Comparison of ENCODE assay signal across 11 cellular contexts in the genomic region with DNA sequence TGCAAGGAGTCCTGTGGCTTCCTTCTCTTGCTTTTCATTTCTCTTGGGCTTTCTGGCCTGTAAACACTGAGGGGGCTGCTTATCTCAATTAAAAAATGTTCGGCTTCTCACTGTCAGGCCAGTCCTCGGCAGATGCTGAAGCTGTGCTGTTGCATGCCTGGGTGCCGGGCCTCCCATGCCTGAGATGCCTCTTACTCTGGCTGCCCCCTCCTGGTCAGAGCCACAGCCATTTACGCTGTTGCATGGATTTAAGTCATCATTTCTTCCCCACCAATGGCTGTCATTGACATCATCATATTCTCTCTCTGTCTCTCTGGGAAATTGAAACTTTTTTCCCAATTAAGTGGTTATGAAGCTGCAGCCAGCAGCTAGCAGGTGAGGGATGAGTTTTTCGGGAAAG. TPM values are rescaled to one million over a fixed set of nuclear protein-coding genes. Genes with fewer than 3 reads are reported as not detected.
A peak's percentile ranks its signal among the peaks of the same experiment; 100 is the strongest.
DNase-seq lines count a peak whose midpoint lies in the region; ATAC-seq lines count a peak whose summit lies in the region.
"Had no signal": no experiment of that assay in that cellular context is flagged by ENCODE, and none has a peak within 500 bp of the region (broad histone marks: within the 10 kb centered on the region; RNA-seq: fewer than 3 reads in every experiment).

No MANE protein-coding gene starts in this region.

- DNase-seq in COR-L47 (lab: John Stamatoyannopoulos, UW) (peak; percentile 3), HT1080 (ENCODE audit: low read depth) (peak; percentile 39), adipocyte (ENCODE audit: low read depth) (peak; percentile 14), islet precursor cell (peak; percentile 70), right cardiac atrium (no peak), NOMO-1 treated with DMSO at 0.1 percent for 48 hours (lab: John Stamatoyannopoulos, UW; ENCODE audit: unreplicated experiment) (no peak)
- DNase-seq: activated CD8-positive, alpha-beta memory T cell treated with anti-CD3 and anti-CD28 coated beads, Interleukin-2, amount 50 U/mL, for 4 hours; NCI-H1436 treated with DMSO at 0.1 percent for 48 hours had no signal

- intact Hi-C loops in right cardiac atrium (cut with DNase I) = no loop called here

- peaks cover 7% of the 10 kb centered on the region for H3K9me3 ChIP-seq in adipocyte (ENCODE audit: control insufficient read depth, low read length)
- no peaks in the 10 kb centered on the region for H3K9me3 ChIP-seq in right cardiac atrium (ENCODE audit: control insufficient read depth, low read length)

- H3K9ac ChIP-seq in adipocyte (ENCODE audit: low read length) = no peak overlapping the region

- ATAC-seq in GM19455 (IDR thresholded peaks at IDR 0.05; ENCODE audit: unreplicated experiment) = no peak
- no peak for ATAC-seq in right cardiac atrium
- no peak for ATAC-seq in GM18867 (IDR thresholded peaks at IDR 0.05; ENCODE audit: unreplicated experiment)

- H3K27ac ChIP-seq in right cardiac atrium (ENCODE audit: low read length) = no peak overlapping the region
- H3K27ac ChIP-seq: skin epidermis had no signal

- no peak overlapping the region for H3K4me3 ChIP-seq in adipocyte (ENCODE audit: low read length)
- H3K4me3 ChIP-seq in right cardiac atrium (ENCODE audit: low read length) = no peak overlapping the region
- H3K4me3 ChIP-seq: skin epidermis had no signal

- no peaks in the 10 kb centered on the region for H3K4me1 ChIP-seq in adipocyte (ENCODE audit: control insufficient read depth, insufficient read depth, low read length)
- no peaks in the 10 kb centered on the region for H3K4me1 ChIP-seq in right cardiac atrium (ENCODE audit: control insufficient read depth, insufficient read depth, low read length)

- WGBS in right cardiac atrium = 62% methylated on average over 5 of the region's 5 CpGs

- H3K27me3 ChIP-seq in adipocyte (replicated peaks; ENCODE audit: control insufficient read depth, insufficient read depth, low read length) = no peaks in the 10 kb centered on the region
- no peaks in the 10 kb centered on the region for H3K27me3 ChIP-seq in right cardiac atrium (ENCODE audit: control insufficient read depth, insufficient read depth)

- H3K36me3 ChIP-seq in adipocyte (ENCODE audit: control insufficient read depth, insufficient read depth, low read length, severe bottlenecking) = peaks cover 97% of the 10 kb centered on the region

RNA-seq across cellular contexts. Expression of gene FOXN4, which starts 53.7 kb away (rescaled TPM):
- total RNA-seq in HT1080 (2014; rRNA removed; shearing (Covaris generic)) = not detected in 2 replicates
- not detected in 2 replicates for polyA plus RNA-seq in HT1080 (2015; cell fraction: cytosol; rRNA removed)
- polyA plus RNA-seq in HT1080 (2015; cell fraction: nucleus; rRNA removed) = not detected in 2 replicates
- total RNA-seq in right cardiac atrium = not detected
- not detected for polyA plus RNA-seq in right cardiac atrium

Comparison
In these comparisons a context has a peak if more than half of its experiments do, and no peak if none do; other contexts are left out.
1. DNase-seq: peak in COR-L47 (single experiment), HT1080 (single experiment), adipocyte (single experiment) and islet precursor cell (single experiment); none in right cardiac atrium (0 of 3) and NOMO-1 treated with DMSO at 0.1 percent for 48 hours (single experiment).